ENCODE assay signal across 19 cellular contexts in genomic region chr10:48839809-48840679, GRCh38.
A peak's percentile ranks its signal among the peaks of the same experiment; 100 is the strongest.
DNase-seq lines count a peak whose midpoint lies in the region; ATAC-seq and TF ChIP-seq lines count a peak whose summit lies in the region.
"Had no signal": no experiment of that assay in that cellular context is flagged by ENCODE, and none has a peak within 500 bp of the region (broad histone marks: within the 10 kb centered on the region; RNA-seq: fewer than 3 reads in every experiment).

No MANE protein-coding gene starts in this region.

- intact Hi-C loops in left ventricle myocardium superior (cut with micrococcal nuclease) (no loop called here), cardiac septum (cut with DNase I) (loop anchor here (10.0 kb wide), 1 partner anchor 155 kb away; the partner anchor contains the start of gene WDFY4), activated B cell treated with CpG ODN at 0.5 μM for 24 hours (cut with micrococcal nuclease) (no loop called here), aorta (cut with DNase I) (no loop called here)

- H3K4me3 Mint-ChIP-seq in activated B cell treated with CpG ODN at 0.5 μM for 24 hours (no peak overlapping the region), memory B cell (no peak overlapping the region)
- H3K4me3 Mint-ChIP-seq: CD4-positive, CD25-positive, alpha-beta regulatory T cell; H9 had no signal

- WGBS in aorta, 2 donors, result 54 to 58% methylated on average over 10 of the region's 10 CpGs

- no peaks in the 10 kb centered on the region for H3K9me3 ChIP-seq in aorta (ENCODE audit: control insufficient read depth, low read length)
- H3K9me3 ChIP-seq: BE2C, Caco-2 had no signal

- no peaks in the 10 kb centered on the region for H3K27me3 ChIP-seq in aorta (ENCODE audit: control insufficient read depth in 1 of 2, insufficient read depth in 2 of 2, low read length in 1 of 2)
- H3K27me3 ChIP-seq: BE2C had no signal

- ATAC-seq in left ventricle myocardium superior (peak; percentile 68), activated B cell treated with CpG ODN at 0.5 μM for 24 hours (ENCODE audit: low read depth) (no peak), memory B cell (ENCODE audit: low read depth) (no peak), aorta (ENCODE audit: low FRiP score) (no peak)
- ATAC-seq: SK-N-SH treated with all-trans-retinoic acid at 6 μM for 48 hours had no signal

- no peaks in the 10 kb centered on the region for H3K36me3 ChIP-seq in aorta (ENCODE audit: control insufficient read depth in 1 of 2, insufficient read depth in 2 of 2, low read length in 1 of 2)
- H3K36me3 ChIP-seq: BE2C had no signal

- H3K27me3 Mint-ChIP-seq in activated B cell treated with CpG ODN at 0.5 μM for 24 hours (no peaks in the 10 kb centered on the region), memory B cell (no peaks in the 10 kb centered on the region)
- H3K27me3 Mint-ChIP-seq: CD4-positive, CD25-positive, alpha-beta regulatory T cell had no signal

- peaks cover 98% of the 10 kb centered on the region for H3K36me3 Mint-ChIP-seq in activated B cell treated with CpG ODN at 0.5 μM for 24 hours (ENCODE audit: low read depth)
- peaks cover 46% of the 10 kb centered on the region for H3K36me3 Mint-ChIP-seq in memory B cell
- H3K36me3 Mint-ChIP-seq: CD4-positive, CD25-positive, alpha-beta regulatory T cell had no signal

- CTCF ChIA-PET in activated B cell treated with CpG ODN at 0.5 μM for 24 hours (lab: Charles Lee), result no interaction called here

- no peak for DNase-seq in left ventricle myocardium superior
- DNase-seq in cardiac septum (ENCODE audit: low spot score), result no peak
- no peak for DNase-seq in activated B cell treated with CpG ODN at 0.5 μM for 24 hours
- no peak for DNase-seq in memory B cell (ENCODE audit: low spot score in 2 of 2)
- no peak for DNase-seq in stimulated activated CD8-positive, alpha-beta memory T cell treated with anti-CD3 and anti-CD28 coated beads, Interleukin-4, amount 100 ng/mL, for 48 hours
- no peak for DNase-seq in mucosa of gallbladder (ENCODE audit: low spot score)
- no peak for DNase-seq in aorta
- DNase-seq in central memory CD4-positive, alpha-beta T cell, result no peak
- DNase-seq: BE2C; Caco-2; CD4-positive, CD25-positive, alpha-beta regulatory T cell; H9; NCI-H1092 treated with DMSO at 0.1 percent for 48 hours; NCI-H1694; NCI-H2107; NCI-H2227 treated with DMSO at 0.1 percent for 48 hours; NCI-H82; SIG-M5 had no signal

- H3K4me1 Mint-ChIP-seq in activated B cell treated with CpG ODN at 0.5 μM for 24 hours (no peaks in the 10 kb centered on the region), memory B cell (peaks cover 8% of the 10 kb centered on the region)
- H3K4me1 Mint-ChIP-seq: CD4-positive, CD25-positive, alpha-beta regulatory T cell had no signal

- POLR2A ChIA-PET in activated B cell treated with CpG ODN at 0.5 μM for 24 hours (lab: Charles Lee), result no interaction called here

- H3K9me3 Mint-ChIP-seq in activated B cell treated with CpG ODN at 0.5 μM for 24 hours, result no peaks in the 10 kb centered on the region
- H3K9me3 Mint-ChIP-seq in memory B cell, result no peaks in the 10 kb centered on the region
- H3K9me3 Mint-ChIP-seq: CD4-positive, CD25-positive, alpha-beta regulatory T cell; H9 had no signal

- peak overlapping the region; percentile 11 for H3K27ac Mint-ChIP-seq in activated B cell treated with CpG ODN at 0.5 μM for 24 hours
- peak overlapping the region; percentile 19 for H3K27ac Mint-ChIP-seq in memory B cell
- H3K27ac Mint-ChIP-seq: CD4-positive, CD25-positive, alpha-beta regulatory T cell had no signal

- H3K4me1 ChIP-seq in aorta (ENCODE audit: control insufficient read depth in 1 of 2, insufficient read depth in 2 of 2, low read length in 2 of 2), result peaks cover 0 to 3% of the 10 kb centered on the region in 2 donors
- H3K4me1 ChIP-seq: BE2C had no signal

- no peak for TF ChIP-seq CTCF in activated B cell treated with CpG ODN at 0.5 μM for 24 hours (IDR thresholded peaks at IDR 0.05)

- H3K4me3 ChIP-seq in aorta (ENCODE audit: low read length in 2 of 2), result no peak overlapping the region

- no peak overlapping the region for H3K27ac ChIP-seq in aorta (ENCODE audit: low read depth in 1 of 2, low read length in 2 of 2)
